Comparison of ENCODE assay signal across 26 cellular contexts in the genomic region with DNA sequence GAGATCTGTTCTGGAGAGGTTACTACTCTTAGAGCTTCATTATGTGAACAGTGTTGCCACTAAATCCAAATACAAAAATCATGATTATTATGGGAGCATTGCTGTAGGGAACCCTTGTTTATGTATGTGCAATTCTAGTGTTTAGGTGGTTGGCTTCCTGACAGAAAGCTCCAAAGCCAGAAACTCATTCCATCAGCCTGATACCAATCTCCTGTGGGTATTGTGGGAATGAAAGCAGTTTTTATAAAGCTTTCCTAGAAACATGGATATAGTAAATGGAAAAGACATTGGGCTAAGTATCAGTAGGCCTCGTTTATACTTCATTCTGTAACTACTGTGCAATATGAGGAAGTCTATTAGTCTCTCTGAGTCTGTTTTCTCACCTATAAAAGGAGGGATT. TPM values are rescaled to one million over a fixed set of nuclear protein-coding genes. Genes with fewer than 3 reads are reported as not detected.
"Had no signal": no experiment of that assay in that cellular context is flagged by ENCODE, and none has a peak within 500 bp of the region (broad histone marks: within the 10 kb centered on the region; RNA-seq: fewer than 3 reads in every experiment).

No MANE protein-coding gene starts in this region.

- DNase-seq: activated CD4-positive, alpha-beta T cell treated with anti-CD3 and anti-CD28 coated beads for 36 hours; activated CD4-positive, alpha-beta T cell treated with anti-CD3 and anti-CD28 coated beads, Interleukin-2, amount 50 U/mL, for 1 hour; activated CD8-positive, alpha-beta memory T cell treated with anti-CD3 and anti-CD28 coated beads, Interleukin-2, amount 50 U/mL, for 4 hours; activated CD8-positive, alpha-beta T cell treated with anti-CD3 and anti-CD28 coated beads for 36 hours; activated naive CD4-positive, alpha-beta T cell treated with anti-CD3 and anti-CD28 coated beads, Interleukin-2, amount 50 U/mL, for 16 hours; activated naive CD8-positive, alpha-beta T cell treated with anti-CD3 and anti-CD28 coated beads, Interleukin-2, amount 10 ng/mL, durations not matched to agents 7 days and 5 days; adrenal gland; aorta; body of pancreas; central memory CD4-positive, alpha-beta T cell; Karpas-422; MM.1S; NCI-H1105; NCI-H1436; NCI-H1694 treated with DMSO at 0.1 percent for 48 hours; NCI-H2029 treated with DMSO at 0.1 percent for 48 hours; NCI-H345; NCI-H510A; NCI-H526 treated with DMSO at 0.1 percent for 48 hours; NK-92 treated with Interleukin-12 subunit alpha and Interleukin-12 subunit beta, amount 100 ng/mL, for 24 hours; OCI-M1; Peyer's patch; SHP77 treated with DMSO at 0.1 percent for 48 hours; T-helper 1 cell; WERI-Rb-1 had no signal

- H3K4me1 ChIP-seq: Peyer's patch had no signal

- H3K27ac ChIP-seq: adrenal gland, body of pancreas, Peyer's patch, WERI-Rb-1 had no signal

- H3K27me3 ChIP-seq: adrenal gland, body of pancreas, Peyer's patch had no signal

- ATAC-seq: activated CD4-positive, alpha-beta T cell treated with anti-CD3 and anti-CD28 coated beads for 36 hours; activated CD8-positive, alpha-beta T cell treated with anti-CD3 and anti-CD28 coated beads for 36 hours; body of pancreas; K562 had no signal

- H3K4me3 ChIP-seq: adrenal gland, body of pancreas, K562, Peyer's patch had no signal

- H3K36me3 ChIP-seq: adrenal gland, Peyer's patch had no signal

- H3K9me3 ChIP-seq: adrenal gland, body of pancreas, Peyer's patch had no signal

RNA-seq across cellular contexts. Expression of gene SDK1, which starts 6.4 kb away (rescaled TPM):
- polyA plus RNA-seq: K562 had no signal
